In genomic region chr6:122563364-122564052, GRCh38 we compare ENCODE assay signal across 28 cellular contexts. TPM values are rescaled to one million over a fixed set of nuclear protein-coding genes. Genes with fewer than 3 reads are reported as not detected.
"Had no signal": no experiment of that assay in that cellular context is flagged by ENCODE, and none has a peak within 500 bp of the region (broad histone marks: within the 10 kb centered on the region; RNA-seq: fewer than 3 reads in every experiment).

No MANE protein-coding gene starts in this region.

- ATAC-seq: activated CD4-positive, alpha-beta T cell treated with anti-CD3 and anti-CD28 coated beads for 36 hours; activated CD8-positive, alpha-beta T cell treated with anti-CD3 and anti-CD28 coated beads for 36 hours; activated T-cell treated with anti-CD3 and anti-CD28 coated beads, Interleukin-2, amount 50 U/mL, for 72 hours; Panc1; Right ventricle myocardium inferior; T-cell had no signal

- H3K27me3 Mint-ChIP-seq: activated CD4-positive, alpha-beta T cell treated with anti-CD3 and anti-CD28 coated beads for 36 hours; activated CD8-positive, alpha-beta T cell treated with anti-CD3 and anti-CD28 coated beads for 36 hours had no signal

- H3K27ac Mint-ChIP-seq: activated CD4-positive, alpha-beta T cell treated with anti-CD3 and anti-CD28 coated beads for 36 hours; activated CD8-positive, alpha-beta T cell treated with anti-CD3 and anti-CD28 coated beads for 36 hours; activated naive CD4-positive, alpha-beta T cell treated with anti-CD3 and anti-CD28 coated beads, Interleukin-2, amount 10 ng/mL, durations not matched to agents 7 days and 5 days; activated naive CD8-positive, alpha-beta T cell treated with anti-CD3 and anti-CD28 coated beads for 36 hours; activated T-cell treated with anti-CD3 and anti-CD28 coated beads, Interleukin-2, amount 50 U/mL, for 72 hours; activated T-helper 2 cell treated with anti-CD3 and anti-CD28 coated beads, Interferon-gamma antibody, Interleukin-2, Interleukin-4, amounts not matched to agents 10 μg/mL and 5 μg/mL and 100 μg/mL, durations not matched to agents 14 hours and 24 hours and 36 hours; T-cell had no signal

- H3K36me3 Mint-ChIP-seq: activated naive CD4-positive, alpha-beta T cell treated with anti-CD3 and anti-CD28 coated beads, Interleukin-2, amount 10 ng/mL, durations not matched to agents 7 days and 5 days; activated naive CD8-positive, alpha-beta T cell treated with anti-CD3 and anti-CD28 coated beads for 36 hours; T-cell had no signal

- H3K4me3 Mint-ChIP-seq: activated CD4-positive, alpha-beta T cell treated with anti-CD3 and anti-CD28 coated beads for 36 hours; activated CD8-positive, alpha-beta T cell treated with anti-CD3 and anti-CD28 coated beads for 36 hours; activated naive CD4-positive, alpha-beta T cell treated with anti-CD3 and anti-CD28 coated beads, Interleukin-2, amount 10 ng/mL, durations not matched to agents 7 days and 5 days; activated naive CD8-positive, alpha-beta T cell treated with anti-CD3 and anti-CD28 coated beads for 36 hours; activated T-cell treated with anti-CD3 and anti-CD28 coated beads, Interleukin-2, amount 50 U/mL, for 72 hours; T-cell had no signal

- H3K9me3 Mint-ChIP-seq: activated T-helper 2 cell treated with anti-CD3 and anti-CD28 coated beads, Interferon-gamma antibody, Interleukin-2, Interleukin-4, amounts not matched to agents 10 μg/mL and 5 μg/mL and 100 μg/mL, durations not matched to agents 14 hours and 24 hours and 36 hours had no signal

- H3K4me1 Mint-ChIP-seq: activated CD4-positive, alpha-beta T cell treated with anti-CD3 and anti-CD28 coated beads for 36 hours; activated naive CD4-positive, alpha-beta T cell treated with anti-CD3 and anti-CD28 coated beads, Interleukin-2, amount 10 ng/mL, durations not matched to agents 7 days and 5 days; activated naive CD8-positive, alpha-beta T cell treated with anti-CD3 and anti-CD28 coated beads for 36 hours; T-cell had no signal

- DNase-seq: activated CD4-positive, alpha-beta T cell treated with anti-CD3 and anti-CD28 coated beads for 36 hours; activated CD8-positive, alpha-beta memory T cell treated with anti-CD3 and anti-CD28 coated beads, Interleukin-2, amount 50 U/mL, for 4 hours; activated CD8-positive, alpha-beta T cell treated with anti-CD3 and anti-CD28 coated beads for 36 hours; activated gamma-delta T cell treated with Interleukin-2 at 50 U/mL for 16 hours; activated naive CD4-positive, alpha-beta T cell treated with anti-CD3 and anti-CD28 coated beads, Interleukin-2, amount 10 ng/mL, durations not matched to agents 7 days and 5 days; activated naive CD8-positive, alpha-beta T cell treated with anti-CD3 and anti-CD28 coated beads for 36 hours; activated T-cell treated with anti-CD3 and anti-CD28 coated beads, Interleukin-2, amount 50 U/mL, for 72 hours; brain microvascular endothelial cell; cerebellar nuclear complex; Kasumi-1; KBM-7; MV-4-11; NCI-H1105; NCI-H1436; NCI-H187; NCI-H2081; NCI-H2227 treated with DMSO at 0.1 percent for 48 hours; NCI-H446 treated with DMSO at 0.1 percent for 48 hours; NCI-H524 treated with DMSO at 0.1 percent for 48 hours; NCI-H82; OCI-M1; RPMI8226; T-cell; T-helper 2 cell; T1000 had no signal

RNA-seq across cellular contexts. Expression of gene PKIB, which starts 46.7 kb away (rescaled TPM):
- total RNA-seq: Right ventricle myocardium inferior had no signal
